1 cellular context compared by ENCODE assay signal in the genomic region with DNA sequence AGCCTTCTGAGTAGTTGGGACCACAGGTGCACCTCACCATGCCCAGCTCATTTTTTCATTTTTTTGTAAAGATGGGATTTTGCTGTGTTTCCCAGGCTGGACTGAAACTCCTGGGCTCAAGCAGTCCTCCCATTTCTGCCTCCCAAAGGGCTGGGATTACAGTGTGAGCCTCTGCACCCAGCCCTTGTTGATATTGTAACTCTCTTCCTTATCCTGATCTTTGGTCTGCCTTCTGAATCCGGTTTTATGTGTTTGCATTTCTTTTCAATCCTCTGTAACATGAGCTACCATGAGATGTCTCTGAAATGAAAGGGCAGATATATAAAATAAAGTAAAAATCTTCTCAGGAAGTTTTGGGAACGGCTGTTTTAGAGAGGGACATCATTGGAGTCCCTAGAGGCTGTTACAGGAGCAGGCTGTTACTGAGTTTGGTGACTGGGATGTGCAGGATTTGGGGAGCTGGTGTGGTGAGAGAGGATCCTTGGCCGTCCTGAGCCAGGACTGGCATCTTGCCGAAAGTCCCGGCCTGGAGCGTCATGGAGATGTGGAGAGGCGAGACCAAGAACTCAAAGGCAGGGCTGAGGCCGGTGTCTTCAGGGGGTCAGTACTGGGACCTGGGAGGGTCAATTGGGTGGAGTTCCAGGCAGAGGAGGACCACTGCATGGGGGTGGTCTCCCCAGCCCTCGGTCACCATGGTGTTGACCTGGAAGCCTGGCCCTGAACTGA.
TF ChIP-seq lines count a peak whose summit lies in the region.

No MANE protein-coding gene starts in this region.

TF ChIP-seq in HepG2, 621 proteins besides CTCF, POLR2A, EP300 and RAD21 (continued from another document):
- TF ChIP-seq KDM5B (CRISPR knock-in tag; IDR thresholded peaks at IDR 0.05; ENCODE audit: borderline replicate concordance), result no peak
- TF ChIP-seq TGIF2 (CRISPR knock-in tag; IDR thresholded peaks at IDR 0.05), result no peak
- no peak for TF ChIP-seq ZNF556 (CRISPR knock-in tag; IDR thresholded peaks at IDR 0.05; ENCODE audit: borderline replicate concordance)
- no peak for TF ChIP-seq MBD4 (IDR thresholded peaks at IDR 0.05; ENCODE audit: borderline replicate concordance, low read length)
- no peak for TF ChIP-seq ZNF678 (CRISPR knock-in tag; IDR thresholded peaks at IDR 0.05)
- TF ChIP-seq FOXA1 (IDR thresholded peaks at IDR 0.05), result no peak
- TF ChIP-seq FOXA1 (CRISPR knock-in tag; IDR thresholded peaks at IDR 0.05), result 0 out of 2 replicates have a peak, but pooled peaks have one; percentile 19
- TF ChIP-seq CCDC6 (CRISPR knock-in tag; IDR thresholded peaks at IDR 0.05), result no peak
- no peak for TF ChIP-seq ZKSCAN1 (IDR thresholded peaks at IDR 0.05; ENCODE audit: low read length)
- no peak for TF ChIP-seq CBX2 (IDR thresholded peaks at IDR 0.05; ENCODE audit: low read depth, low read length)
- no peak for TF ChIP-seq CBX2 (CRISPR knock-in tag; IDR thresholded peaks at IDR 0.05; ENCODE audit: low read depth)
- TF ChIP-seq TCF7L2 (IDR thresholded peaks at IDR 0.05; ENCODE audit: low read depth, low read length), result no peak
- TF ChIP-seq FOXA3 (CRISPR knock-in tag; IDR thresholded peaks at IDR 0.05), result 0 out of 2 replicates have a peak, but pooled peaks have one; percentile 41
- TF ChIP-seq, protein P1, sequence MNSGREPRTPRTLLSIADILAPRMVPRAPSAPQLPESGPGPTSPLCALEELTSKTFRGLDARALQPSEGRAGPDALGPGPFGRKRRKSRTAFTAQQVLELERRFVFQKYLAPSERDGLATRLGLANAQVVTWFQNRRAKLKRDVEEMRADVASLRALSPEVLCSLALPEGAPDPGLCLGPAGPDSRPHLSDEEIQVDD (CRISPR knock-in tag; IDR thresholded peaks at IDR 0.05; ENCODE audit: borderline replicate concordance), result no peak
- no peak for TF ChIP-seq TAF1 (CRISPR knock-in tag; IDR thresholded peaks at IDR 0.05)
- TF ChIP-seq, protein P2, sequence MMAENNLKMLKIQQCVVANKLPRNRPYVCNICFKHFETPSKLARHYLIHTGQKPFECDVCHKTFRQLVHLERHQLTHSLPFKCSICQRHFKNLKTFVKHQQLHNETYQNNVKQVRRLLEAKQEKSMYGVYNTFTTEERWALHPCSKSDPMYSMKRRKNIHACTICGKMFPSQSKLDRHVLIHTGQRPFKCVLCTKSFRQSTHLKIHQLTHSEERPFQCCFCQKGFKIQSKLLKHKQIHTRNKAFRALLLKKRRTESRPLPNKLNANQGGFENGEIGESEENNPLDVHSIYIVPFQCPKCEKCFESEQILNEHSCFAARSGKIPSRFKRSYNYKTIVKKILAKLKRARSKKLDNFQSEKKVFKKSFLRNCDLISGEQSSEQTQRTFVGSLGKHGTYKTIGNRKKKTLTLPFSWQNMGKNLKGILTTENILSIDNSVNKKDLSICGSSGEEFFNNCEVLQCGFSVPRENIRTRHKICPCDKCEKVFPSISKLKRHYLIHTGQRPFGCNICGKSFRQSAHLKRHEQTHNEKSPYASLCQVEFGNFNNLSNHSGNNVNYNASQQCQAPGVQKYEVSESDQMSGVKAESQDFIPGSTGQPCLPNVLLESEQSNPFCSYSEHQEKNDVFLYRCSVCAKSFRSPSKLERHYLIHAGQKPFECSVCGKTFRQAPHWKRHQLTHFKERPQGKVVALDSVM (CRISPR knock-in tag; IDR thresholded peaks at IDR 0.05), result peak; percentile 72
- peak; percentile 66; the same call in 1 of the 2 replicates for TF ChIP-seq ZNF263 (CRISPR knock-in tag; IDR thresholded peaks at IDR 0.05)
- no peak for TF ChIP-seq KLF12 (CRISPR knock-in tag; IDR thresholded peaks at IDR 0.05; ENCODE audit: borderline replicate concordance)
- no peak for TF ChIP-seq HNRNPLL (IDR thresholded peaks at IDR 0.05; ENCODE audit: low read depth, low read length, poor library complexity, severe bottlenecking)
- TF ChIP-seq, protein P3, sequence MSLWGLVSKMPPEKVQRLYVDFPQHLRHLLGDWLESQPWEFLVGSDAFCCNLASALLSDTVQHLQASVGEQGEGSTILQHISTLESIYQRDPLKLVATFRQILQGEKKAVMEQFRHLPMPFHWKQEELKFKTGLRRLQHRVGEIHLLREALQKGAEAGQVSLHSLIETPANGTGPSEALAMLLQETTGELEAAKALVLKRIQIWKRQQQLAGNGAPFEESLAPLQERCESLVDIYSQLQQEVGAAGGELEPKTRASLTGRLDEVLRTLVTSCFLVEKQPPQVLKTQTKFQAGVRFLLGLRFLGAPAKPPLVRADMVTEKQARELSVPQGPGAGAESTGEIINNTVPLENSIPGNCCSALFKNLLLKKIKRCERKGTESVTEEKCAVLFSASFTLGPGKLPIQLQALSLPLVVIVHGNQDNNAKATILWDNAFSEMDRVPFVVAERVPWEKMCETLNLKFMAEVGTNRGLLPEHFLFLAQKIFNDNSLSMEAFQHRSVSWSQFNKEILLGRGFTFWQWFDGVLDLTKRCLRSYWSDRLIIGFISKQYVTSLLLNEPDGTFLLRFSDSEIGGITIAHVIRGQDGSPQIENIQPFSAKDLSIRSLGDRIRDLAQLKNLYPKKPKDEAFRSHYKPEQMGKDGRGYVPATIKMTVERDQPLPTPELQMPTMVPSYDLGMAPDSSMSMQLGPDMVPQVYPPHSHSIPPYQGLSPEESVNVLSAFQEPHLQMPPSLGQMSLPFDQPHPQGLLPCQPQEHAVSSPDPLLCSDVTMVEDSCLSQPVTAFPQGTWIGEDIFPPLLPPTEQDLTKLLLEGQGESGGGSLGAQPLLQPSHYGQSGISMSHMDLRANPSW (CRISPR knock-in tag; IDR thresholded peaks at IDR 0.05; ENCODE audit: borderline replicate concordance), result no peak
- TF ChIP-seq NR2F6 (IDR thresholded peaks at IDR 0.05), result no peak
- TF ChIP-seq NR2F6 (CRISPR knock-in tag; IDR thresholded peaks at IDR 0.05), result no peak
- no peak for TF ChIP-seq ZNF124 (CRISPR knock-in tag; IDR thresholded peaks at IDR 0.05)
- TF ChIP-seq KLF6 (CRISPR knock-in tag; IDR thresholded peaks at IDR 0.05), result no peak
- TF ChIP-seq STAG1 (CRISPR knock-in tag; IDR thresholded peaks at IDR 0.05), result no peak
- TF ChIP-seq EHMT2 (IDR thresholded peaks at IDR 0.05; ENCODE audit: borderline replicate concordance, low read depth, low read length), result no peak
- TF ChIP-seq, protein P4, sequence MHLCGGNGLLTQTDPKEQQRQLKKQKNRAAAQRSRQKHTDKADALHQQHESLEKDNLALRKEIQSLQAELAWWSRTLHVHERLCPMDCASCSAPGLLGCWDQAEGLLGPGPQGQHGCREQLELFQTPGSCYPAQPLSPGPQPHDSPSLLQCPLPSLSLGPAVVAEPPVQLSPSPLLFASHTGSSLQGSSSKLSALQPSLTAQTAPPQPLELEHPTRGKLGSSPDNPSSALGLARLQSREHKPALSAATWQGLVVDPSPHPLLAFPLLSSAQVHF (CRISPR knock-in tag; IDR thresholded peaks at IDR 0.05), result no peak
- TF ChIP-seq FOXK1 (CRISPR knock-in tag; IDR thresholded peaks at IDR 0.05; ENCODE audit: borderline replicate concordance, low read depth), result peak; percentile 40; the same call in 1 of the 2 replicates
- TF ChIP-seq, protein P5, sequence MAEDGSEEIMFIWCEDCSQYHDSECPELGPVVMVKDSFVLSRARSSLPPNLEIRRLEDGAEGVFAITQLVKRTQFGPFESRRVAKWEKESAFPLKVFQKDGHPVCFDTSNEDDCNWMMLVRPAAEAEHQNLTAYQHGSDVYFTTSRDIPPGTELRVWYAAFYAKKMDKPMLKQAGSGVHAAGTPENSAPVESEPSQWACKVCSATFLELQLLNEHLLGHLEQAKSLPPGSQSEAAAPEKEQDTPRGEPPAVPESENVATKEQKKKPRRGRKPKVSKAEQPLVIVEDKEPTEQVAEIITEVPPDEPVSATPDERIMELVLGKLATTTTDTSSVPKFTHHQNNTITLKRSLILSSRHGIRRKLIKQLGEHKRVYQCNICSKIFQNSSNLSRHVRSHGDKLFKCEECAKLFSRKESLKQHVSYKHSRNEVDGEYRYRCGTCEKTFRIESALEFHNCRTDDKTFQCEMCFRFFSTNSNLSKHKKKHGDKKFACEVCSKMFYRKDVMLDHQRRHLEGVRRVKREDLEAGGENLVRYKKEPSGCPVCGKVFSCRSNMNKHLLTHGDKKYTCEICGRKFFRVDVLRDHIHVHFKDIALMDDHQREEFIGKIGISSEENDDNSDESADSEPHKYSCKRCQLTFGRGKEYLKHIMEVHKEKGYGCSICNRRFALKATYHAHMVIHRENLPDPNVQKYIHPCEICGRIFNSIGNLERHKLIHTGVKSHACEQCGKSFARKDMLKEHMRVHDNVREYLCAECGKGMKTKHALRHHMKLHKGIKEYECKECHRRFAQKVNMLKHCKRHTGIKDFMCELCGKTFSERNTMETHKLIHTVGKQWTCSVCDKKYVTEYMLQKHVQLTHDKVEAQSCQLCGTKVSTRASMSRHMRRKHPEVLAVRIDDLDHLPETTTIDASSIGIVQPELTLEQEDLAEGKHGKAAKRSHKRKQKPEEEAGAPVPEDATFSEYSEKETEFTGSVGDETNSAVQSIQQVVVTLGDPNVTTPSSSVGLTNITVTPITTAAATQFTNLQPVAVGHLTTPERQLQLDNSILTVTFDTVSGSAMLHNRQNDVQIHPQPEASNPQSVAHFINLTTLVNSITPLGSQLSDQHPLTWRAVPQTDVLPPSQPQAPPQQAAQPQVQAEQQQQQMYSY (CRISPR knock-in tag; IDR thresholded peaks at IDR 0.05), result no peak
- TF ChIP-seq, protein P6, sequence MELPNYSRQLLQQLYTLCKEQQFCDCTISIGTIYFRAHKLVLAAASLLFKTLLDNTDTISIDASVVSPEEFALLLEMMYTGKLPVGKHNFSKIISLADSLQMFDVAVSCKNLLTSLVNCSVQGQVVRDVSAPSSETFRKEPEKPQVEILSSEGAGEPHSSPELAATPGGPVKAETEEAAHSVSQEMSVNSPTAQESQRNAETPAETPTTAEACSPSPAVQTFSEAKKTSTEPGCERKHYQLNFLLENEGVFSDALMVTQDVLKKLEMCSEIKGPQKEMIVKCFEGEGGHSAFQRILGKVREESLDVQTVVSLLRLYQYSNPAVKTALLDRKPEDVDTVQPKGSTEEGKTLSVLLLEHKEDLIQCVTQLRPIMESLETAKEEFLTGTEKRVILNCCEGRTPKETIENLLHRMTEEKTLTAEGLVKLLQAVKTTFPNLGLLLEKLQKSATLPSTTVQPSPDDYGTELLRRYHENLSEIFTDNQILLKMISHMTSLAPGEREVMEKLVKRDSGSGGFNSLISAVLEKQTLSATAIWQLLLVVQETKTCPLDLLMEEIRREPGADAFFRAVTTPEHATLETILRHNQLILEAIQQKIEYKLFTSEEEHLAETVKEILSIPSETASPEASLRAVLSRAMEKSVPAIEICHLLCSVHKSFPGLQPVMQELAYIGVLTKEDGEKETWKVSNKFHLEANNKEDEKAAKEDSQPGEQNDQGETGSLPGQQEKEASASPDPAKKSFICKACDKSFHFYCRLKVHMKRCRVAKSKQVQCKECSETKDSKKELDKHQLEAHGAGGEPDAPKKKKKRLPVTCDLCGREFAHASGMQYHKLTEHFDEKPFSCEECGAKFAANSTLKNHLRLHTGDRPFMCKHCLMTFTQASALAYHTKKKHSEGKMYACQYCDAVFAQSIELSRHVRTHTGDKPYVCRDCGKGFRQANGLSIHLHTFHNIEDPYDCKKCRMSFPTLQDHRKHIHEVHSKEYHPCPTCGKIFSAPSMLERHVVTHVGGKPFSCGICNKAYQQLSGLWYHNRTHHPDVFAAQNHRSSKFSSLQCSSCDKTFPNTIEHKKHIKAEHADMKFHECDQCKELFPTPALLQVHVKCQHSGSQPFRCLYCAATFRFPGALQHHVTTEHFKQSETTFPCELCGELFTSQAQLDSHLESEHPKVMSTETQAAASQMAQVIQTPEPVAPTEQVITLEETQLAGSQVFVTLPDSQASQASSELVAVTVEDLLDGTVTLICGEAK (IDR thresholded peaks at IDR 0.05), result no peak
- TF ChIP-seq, protein P6 (CRISPR knock-in tag; IDR thresholded peaks at IDR 0.05), result no peak
- TF ChIP-seq STAT5B (CRISPR knock-in tag; IDR thresholded peaks at IDR 0.05), result no peak
- no peak for TF ChIP-seq ZNF34 (CRISPR knock-in tag; IDR thresholded peaks at IDR 0.05; ENCODE audit: borderline replicate concordance)
- TF ChIP-seq ZNF614 (CRISPR knock-in tag; IDR thresholded peaks at IDR 0.05; ENCODE audit: borderline replicate concordance), result no peak
- TF ChIP-seq KMT2B (CRISPR knock-in tag; IDR thresholded peaks at IDR 0.05), result no peak
- no peak for TF ChIP-seq HNRNPL (IDR thresholded peaks at IDR 0.05; ENCODE audit: low read depth, low read length)
- TF ChIP-seq, protein P7, sequence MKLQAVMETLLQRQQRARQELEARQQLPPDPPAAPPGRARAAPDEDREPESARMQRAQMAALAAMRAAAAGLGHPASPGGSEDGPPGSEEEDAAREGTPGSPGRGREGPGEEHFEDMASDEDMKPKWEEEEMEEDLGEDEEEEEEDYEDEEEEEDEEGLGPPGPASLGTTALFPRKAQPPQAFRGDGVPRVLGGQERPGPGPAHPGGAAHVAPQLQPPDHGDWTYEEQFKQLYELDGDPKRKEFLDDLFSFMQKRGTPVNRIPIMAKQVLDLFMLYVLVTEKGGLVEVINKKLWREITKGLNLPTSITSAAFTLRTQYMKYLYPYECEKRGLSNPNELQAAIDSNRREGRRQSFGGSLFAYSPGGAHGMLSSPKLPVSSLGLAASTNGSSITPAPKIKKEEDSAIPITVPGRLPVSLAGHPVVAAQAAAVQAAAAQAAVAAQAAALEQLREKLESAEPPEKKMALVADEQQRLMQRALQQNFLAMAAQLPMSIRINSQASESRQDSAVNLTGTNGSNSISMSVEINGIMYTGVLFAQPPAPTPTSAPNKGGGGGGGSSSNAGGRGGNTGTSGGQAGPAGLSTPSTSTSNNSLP (IDR thresholded peaks at IDR 0.05; ENCODE audit: low read depth, low read length), result peak; percentile 19; the same call in 1 of the 2 replicates
- TF ChIP-seq HNF4A (CRISPR knock-in tag; IDR thresholded peaks at IDR 0.05), result peak; percentile 36; the same call in 1 of the 2 replicates
- no peak for TF ChIP-seq ZNF776 (CRISPR knock-in tag; IDR thresholded peaks at IDR 0.05)
- TF ChIP-seq HOXD1 (CRISPR knock-in tag; IDR thresholded peaks at IDR 0.05), result no peak
- no peak for TF ChIP-seq MED8 (CRISPR knock-in tag; IDR thresholded peaks at IDR 0.05; ENCODE audit: insufficient replicate concordance)
